ENCODE assay signal across 23 cellular contexts in the genomic region with DNA sequence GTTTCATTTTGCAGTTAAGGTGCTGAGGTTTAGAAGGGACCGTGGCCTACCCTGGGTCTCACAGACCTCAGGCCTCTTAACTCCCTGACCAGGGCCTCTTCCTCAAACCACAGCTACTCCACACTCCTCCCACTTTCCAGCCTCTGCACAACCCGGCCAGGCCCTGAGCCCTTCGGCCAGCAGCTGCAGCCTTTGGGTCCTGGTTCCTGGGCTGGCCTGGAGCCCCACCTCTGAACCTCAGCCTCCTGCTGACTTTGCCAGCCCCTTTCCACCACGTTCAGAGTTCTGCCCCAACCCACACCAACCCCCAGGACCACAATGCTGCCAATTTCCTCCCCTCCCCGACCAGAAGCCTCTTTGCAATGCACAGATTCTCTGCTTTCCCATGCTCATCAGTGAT.
A peak's percentile ranks its signal among the peaks of the same experiment; 100 is the strongest.
DNase-seq lines count a peak whose midpoint lies in the region; ATAC-seq and TF ChIP-seq lines count a peak whose summit lies in the region.
"Had no signal": no experiment of that assay in that cellular context is flagged by ENCODE, and none has a peak within 500 bp of the region (broad histone marks: within the 10 kb centered on the region; RNA-seq: fewer than 3 reads in every experiment).

No MANE protein-coding gene starts in this region.

- H3K27me3 Mint-ChIP-seq in activated naive CD4-positive, alpha-beta T cell treated with anti-CD3 and anti-CD28 coated beads, Interleukin-2, amount 50 U/mL, for 24 hours = no peaks in the 10 kb centered on the region
- H3K27me3 Mint-ChIP-seq in activated naive CD4-positive, alpha-beta T cell treated with anti-CD3 and anti-CD28 coated beads for 36 hours (ENCODE audit: low read depth) = no peaks in the 10 kb centered on the region
- no peaks in the 10 kb centered on the region for H3K27me3 Mint-ChIP-seq in T-cell
- no peaks in the 10 kb centered on the region for H3K27me3 Mint-ChIP-seq in memory B cell
- H3K27me3 Mint-ChIP-seq in stimulated activated naive CD8-positive, alpha-beta T cell treated with anti-CD3 and anti-CD28 coated beads, Interleukin-15, Interleukin-2, amounts not matched to agents 100 ng/mL and 50 ng/mL, for 24 hours = no peaks in the 10 kb centered on the region

- CTCF ChIA-PET in activated naive CD4-positive, alpha-beta T cell treated with anti-CD3 and anti-CD28 coated beads for 36 hours (lab: Charles Lee) = interaction anchor here (0.6 kb wide), 1 partner anchor 418 kb away, joined by 3 read pairs; no protein-coding TSS in a partner anchor
- CTCF ChIA-PET in T-cell (lab: Charles Lee) = no interaction called here

- peak overlapping the region; percentile 6 for H3K27ac Mint-ChIP-seq in activated naive CD4-positive, alpha-beta T cell treated with anti-CD3 and anti-CD28 coated beads, Interleukin-2, amount 50 U/mL, for 24 hours
- H3K27ac Mint-ChIP-seq in activated naive CD4-positive, alpha-beta T cell treated with anti-CD3 and anti-CD28 coated beads for 36 hours = no peak overlapping the region
- peak overlapping the region; percentile 69 to 81 for H3K27ac Mint-ChIP-seq in T-cell
- H3K27ac Mint-ChIP-seq in memory B cell = peak overlapping the region; percentile 86
- H3K27ac Mint-ChIP-seq in stimulated activated naive CD8-positive, alpha-beta T cell treated with anti-CD3 and anti-CD28 coated beads, Interleukin-15, Interleukin-2, amounts not matched to agents 100 ng/mL and 50 ng/mL, for 24 hours = peak overlapping the region; percentile 64
- H3K27ac Mint-ChIP-seq: activated T-cell treated with anti-CD3 and anti-CD28 coated beads, Interleukin-2, amount 50 U/mL, for 72 hours had no signal

- peaks cover 78% of the 10 kb centered on the region for H3K4me1 Mint-ChIP-seq in activated naive CD4-positive, alpha-beta T cell treated with anti-CD3 and anti-CD28 coated beads, Interleukin-2, amount 50 U/mL, for 24 hours
- H3K4me1 Mint-ChIP-seq in activated naive CD4-positive, alpha-beta T cell treated with anti-CD3 and anti-CD28 coated beads for 36 hours (ENCODE audit: low read depth) = peaks cover 67% of the 10 kb centered on the region
- H3K4me1 Mint-ChIP-seq in T-cell (peaks cover 59 to 81% (median 60%) of the 10 kb centered on the region in 3 donors), memory B cell (peaks cover 30% of the 10 kb centered on the region)
- H3K4me1 Mint-ChIP-seq in stimulated activated naive CD8-positive, alpha-beta T cell treated with anti-CD3 and anti-CD28 coated beads, Interleukin-15, Interleukin-2, amounts not matched to agents 100 ng/mL and 50 ng/mL, for 24 hours (ENCODE audit: low read depth) = peaks cover 43% of the 10 kb centered on the region

- no peak for TF ChIP-seq CTCF in lower leg skin (IDR thresholded peaks at IDR 0.05)

- no peak for TF ChIP-seq POLR2A in lower leg skin (IDR thresholded peaks at IDR 0.05)

- WGBS in lower leg skin, 2 donors = 76 to 91% methylated on average over 5 of the region's 5 CpGs

- DNase-seq in activated naive CD4-positive, alpha-beta T cell treated with anti-CD3 and anti-CD28 coated beads for 36 hours = no peak
- DNase-seq in T-cell (no peak), memory B cell (ENCODE audit: low spot score in 2 of 2) (no peak), NOMO-1 treated with DMSO at 0.1 percent for 48 hours (lab: John Stamatoyannopoulos, UW; ENCODE audit: unreplicated experiment) (no peak), lower leg skin (ENCODE audit: low spot score in 2 of 2) (no peak)
- DNase-seq: activated CD8-positive, alpha-beta memory T cell treated with anti-CD3 and anti-CD28 coated beads for 24 hours; activated T-cell treated with anti-CD3 and anti-CD28 coated beads, Interleukin-2, amount 50 U/mL, for 72 hours; amygdala; DMS79 treated with DMSO at 0.1 percent for 48 hours; dorsolateral prefrontal cortex; foreskin fibroblast; H7; left ventricle myocardium inferior; MV-4-11; NCI-H1694 treated with DMSO at 0.1 percent for 48 hours; NCI-H2227 treated with DMSO at 0.1 percent for 48 hours; Right ventricle myocardium superior had no signal

- POLR2A ChIA-PET in T-cell (lab: Charles Lee) = no interaction called here

- peaks cover 30% of the 10 kb centered on the region for H3K36me3 Mint-ChIP-seq in activated naive CD4-positive, alpha-beta T cell treated with anti-CD3 and anti-CD28 coated beads, Interleukin-2, amount 50 U/mL, for 24 hours
- H3K36me3 Mint-ChIP-seq in activated naive CD4-positive, alpha-beta T cell treated with anti-CD3 and anti-CD28 coated beads for 36 hours (ENCODE audit: low read depth) = peaks cover 75% of the 10 kb centered on the region
- H3K36me3 Mint-ChIP-seq in T-cell (peaks cover 82% of the 10 kb centered on the region), memory B cell (peaks cover 51% of the 10 kb centered on the region)
- peaks cover 60% of the 10 kb centered on the region for H3K36me3 Mint-ChIP-seq in stimulated activated naive CD8-positive, alpha-beta T cell treated with anti-CD3 and anti-CD28 coated beads, Interleukin-15, Interleukin-2, amounts not matched to agents 100 ng/mL and 50 ng/mL, for 24 hours (ENCODE audit: low read depth)

- no peaks in the 10 kb centered on the region for H3K9me3 Mint-ChIP-seq in activated naive CD4-positive, alpha-beta T cell treated with anti-CD3 and anti-CD28 coated beads, Interleukin-2, amount 50 U/mL, for 24 hours
- H3K9me3 Mint-ChIP-seq in activated naive CD4-positive, alpha-beta T cell treated with anti-CD3 and anti-CD28 coated beads for 36 hours = no peaks in the 10 kb centered on the region
- H3K9me3 Mint-ChIP-seq in T-cell (no peaks in the 10 kb centered on the region), memory B cell (no peaks in the 10 kb centered on the region)
- no peaks in the 10 kb centered on the region for H3K9me3 Mint-ChIP-seq in stimulated activated naive CD8-positive, alpha-beta T cell treated with anti-CD3 and anti-CD28 coated beads, Interleukin-15, Interleukin-2, amounts not matched to agents 100 ng/mL and 50 ng/mL, for 24 hours
- H3K9me3 Mint-ChIP-seq: activated T-cell treated with anti-CD3 and anti-CD28 coated beads, Interleukin-2, amount 50 U/mL, for 72 hours; WTC11 had no signal

- ATAC-seq in T-cell (replicated peaks in 1 of 4) (no peak), memory B cell (ENCODE audit: low read depth) (no peak), GM21515 (IDR thresholded peaks at IDR 0.05; ENCODE audit: unreplicated experiment) (no peak)
- ATAC-seq: activated T-cell treated with anti-CD3 and anti-CD28 coated beads, Interleukin-2, amount 50 U/mL, for 72 hours; K562; WTC11 had no signal

- no peak overlapping the region for H3K4me3 ChIP-seq in lower leg skin (ENCODE audit: low read depth, poor library complexity, severe bottlenecking)
- H3K4me3 ChIP-seq: cardiac muscle cell, dorsolateral prefrontal cortex, K562, left ventricle myocardium inferior had no signal

- no peak overlapping the region for H3K4me3 Mint-ChIP-seq in activated naive CD4-positive, alpha-beta T cell treated with anti-CD3 and anti-CD28 coated beads, Interleukin-2, amount 50 U/mL, for 24 hours
- H3K4me3 Mint-ChIP-seq in activated naive CD4-positive, alpha-beta T cell treated with anti-CD3 and anti-CD28 coated beads for 36 hours = no peak overlapping the region
- H3K4me3 Mint-ChIP-seq in T-cell = no peak overlapping the region
- H3K4me3 Mint-ChIP-seq in memory B cell = no peak overlapping the region
- H3K4me3 Mint-ChIP-seq in stimulated activated naive CD8-positive, alpha-beta T cell treated with anti-CD3 and anti-CD28 coated beads, Interleukin-15, Interleukin-2, amounts not matched to agents 100 ng/mL and 50 ng/mL, for 24 hours = no peak overlapping the region
- H3K4me3 Mint-ChIP-seq: activated T-cell treated with anti-CD3 and anti-CD28 coated beads, Interleukin-2, amount 50 U/mL, for 72 hours; WTC11 had no signal

- intact Hi-C loops in activated naive CD4-positive, alpha-beta T cell treated with anti-CD3 and anti-CD28 coated beads for 36 hours (cut with micrococcal nuclease) = no loop called here
- intact Hi-C loops in lower leg skin (cut with DNase I; ENCODE audit: low total_unique reads) = no loop called here
